In the genomic region with DNA sequence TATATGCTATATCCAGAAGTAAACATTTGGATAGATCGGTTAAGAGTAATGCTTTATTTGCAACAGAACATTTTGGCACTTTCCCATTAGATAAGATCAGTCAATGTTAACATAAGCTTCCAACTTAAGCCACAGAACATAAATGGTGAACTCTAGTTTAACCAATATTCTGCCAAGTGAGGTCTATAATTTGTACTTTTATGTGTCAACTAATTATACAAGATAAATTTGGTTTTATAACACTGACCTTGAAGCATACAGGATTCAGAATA, we compare ENCODE assay signal across 3 cellular contexts.
TF ChIP-seq lines count a peak whose summit lies in the region.

No MANE protein-coding gene starts in this region.

TF ChIP-seq in A549, 52 proteins besides CTCF, POLR2A, EP300 and RAD21:
- TF ChIP-seq FOSL2 (IDR thresholded peaks at IDR 0.05) (no peak), FOSL2 (CRISPR knock-in tag; IDR thresholded peaks at IDR 0.05) (no peak), GATA3 (IDR thresholded peaks at IDR 0.05; ENCODE audit: borderline replicate concordance) (peak; percentile 85)

TF ChIP-seq in IMR-90, 13 proteins besides CTCF, POLR2A, EP300 and RAD21:
- TF ChIP-seq SMC3 (IDR thresholded peaks at IDR 0.05; ENCODE audit: low read depth, low read length) (no peak), FOS (IDR thresholded peaks at IDR 0.05; ENCODE audit: low read depth, low read length) (no peak), MAZ (IDR thresholded peaks at IDR 0.05; ENCODE audit: borderline replicate concordance, low read depth, low read length) (no peak), RFX5 (IDR thresholded peaks at IDR 0.05; ENCODE audit: low read depth, low read length) (no peak), CEBPB (IDR thresholded peaks at IDR 0.05; ENCODE audit: low read depth, low read length) (no peak), MAFK (IDR thresholded peaks at IDR 0.05; ENCODE audit: low read depth, low read length) (no peak), CHD1 (IDR thresholded peaks at IDR 0.05; ENCODE audit: low read depth, low read length) (no peak)
- TF ChIP-seq, protein P1, sequence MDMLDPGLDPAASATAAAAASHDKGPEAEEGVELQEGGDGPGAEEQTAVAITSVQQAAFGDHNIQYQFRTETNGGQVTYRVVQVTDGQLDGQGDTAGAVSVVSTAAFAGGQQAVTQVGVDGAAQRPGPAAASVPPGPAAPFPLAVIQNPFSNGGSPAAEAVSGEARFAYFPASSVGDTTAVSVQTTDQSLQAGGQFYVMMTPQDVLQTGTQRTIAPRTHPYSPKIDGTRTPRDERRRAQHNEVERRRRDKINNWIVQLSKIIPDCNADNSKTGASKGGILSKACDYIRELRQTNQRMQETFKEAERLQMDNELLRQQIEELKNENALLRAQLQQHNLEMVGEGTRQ (IDR thresholded peaks at IDR 0.05; ENCODE audit: low read depth, low read length), result no peak
- TF ChIP-seq, protein P2, sequence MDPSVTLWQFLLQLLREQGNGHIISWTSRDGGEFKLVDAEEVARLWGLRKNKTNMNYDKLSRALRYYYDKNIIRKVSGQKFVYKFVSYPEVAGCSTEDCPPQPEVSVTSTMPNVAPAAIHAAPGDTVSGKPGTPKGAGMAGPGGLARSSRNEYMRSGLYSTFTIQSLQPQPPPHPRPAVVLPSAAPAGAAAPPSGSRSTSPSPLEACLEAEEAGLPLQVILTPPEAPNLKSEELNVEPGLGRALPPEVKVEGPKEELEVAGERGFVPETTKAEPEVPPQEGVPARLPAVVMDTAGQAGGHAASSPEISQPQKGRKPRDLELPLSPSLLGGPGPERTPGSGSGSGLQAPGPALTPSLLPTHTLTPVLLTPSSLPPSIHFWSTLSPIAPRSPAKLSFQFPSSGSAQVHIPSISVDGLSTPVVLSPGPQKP (IDR thresholded peaks at IDR 0.05; ENCODE audit: borderline replicate concordance, low read depth, low read length), result no peak

TF ChIP-seq in liver, 16 proteins besides CTCF, POLR2A, EP300 and RAD21 (continued from another document):
- TF ChIP-seq SP1 (IDR thresholded peaks at IDR 0.05), result no peak
- no peak for TF ChIP-seq EGR1 (IDR thresholded peaks at IDR 0.05; ENCODE audit: low read depth in 2 of 2)
- TF ChIP-seq, protein P3, sequence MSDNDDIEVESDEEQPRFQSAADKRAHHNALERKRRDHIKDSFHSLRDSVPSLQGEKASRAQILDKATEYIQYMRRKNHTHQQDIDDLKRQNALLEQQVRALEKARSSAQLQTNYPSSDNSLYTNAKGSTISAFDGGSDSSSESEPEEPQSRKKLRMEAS (IDR thresholded peaks at IDR 0.05), result no peak
- TF ChIP-seq, protein P4, sequence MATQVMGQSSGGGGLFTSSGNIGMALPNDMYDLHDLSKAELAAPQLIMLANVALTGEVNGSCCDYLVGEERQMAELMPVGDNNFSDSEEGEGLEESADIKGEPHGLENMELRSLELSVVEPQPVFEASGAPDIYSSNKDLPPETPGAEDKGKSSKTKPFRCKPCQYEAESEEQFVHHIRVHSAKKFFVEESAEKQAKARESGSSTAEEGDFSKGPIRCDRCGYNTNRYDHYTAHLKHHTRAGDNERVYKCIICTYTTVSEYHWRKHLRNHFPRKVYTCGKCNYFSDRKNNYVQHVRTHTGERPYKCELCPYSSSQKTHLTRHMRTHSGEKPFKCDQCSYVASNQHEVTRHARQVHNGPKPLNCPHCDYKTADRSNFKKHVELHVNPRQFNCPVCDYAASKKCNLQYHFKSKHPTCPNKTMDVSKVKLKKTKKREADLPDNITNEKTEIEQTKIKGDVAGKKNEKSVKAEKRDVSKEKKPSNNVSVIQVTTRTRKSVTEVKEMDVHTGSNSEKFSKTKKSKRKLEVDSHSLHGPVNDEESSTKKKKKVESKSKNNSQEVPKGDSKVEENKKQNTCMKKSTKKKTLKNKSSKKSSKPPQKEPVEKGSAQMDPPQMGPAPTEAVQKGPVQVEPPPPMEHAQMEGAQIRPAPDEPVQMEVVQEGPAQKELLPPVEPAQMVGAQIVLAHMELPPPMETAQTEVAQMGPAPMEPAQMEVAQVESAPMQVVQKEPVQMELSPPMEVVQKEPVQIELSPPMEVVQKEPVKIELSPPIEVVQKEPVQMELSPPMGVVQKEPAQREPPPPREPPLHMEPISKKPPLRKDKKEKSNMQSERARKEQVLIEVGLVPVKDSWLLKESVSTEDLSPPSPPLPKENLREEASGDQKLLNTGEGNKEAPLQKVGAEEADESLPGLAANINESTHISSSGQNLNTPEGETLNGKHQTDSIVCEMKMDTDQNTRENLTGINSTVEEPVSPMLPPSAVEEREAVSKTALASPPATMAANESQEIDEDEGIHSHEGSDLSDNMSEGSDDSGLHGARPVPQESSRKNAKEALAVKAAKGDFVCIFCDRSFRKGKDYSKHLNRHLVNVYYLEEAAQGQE (IDR thresholded peaks at IDR 0.05), result peak; percentile 35
- TF ChIP-seq, protein P5, sequence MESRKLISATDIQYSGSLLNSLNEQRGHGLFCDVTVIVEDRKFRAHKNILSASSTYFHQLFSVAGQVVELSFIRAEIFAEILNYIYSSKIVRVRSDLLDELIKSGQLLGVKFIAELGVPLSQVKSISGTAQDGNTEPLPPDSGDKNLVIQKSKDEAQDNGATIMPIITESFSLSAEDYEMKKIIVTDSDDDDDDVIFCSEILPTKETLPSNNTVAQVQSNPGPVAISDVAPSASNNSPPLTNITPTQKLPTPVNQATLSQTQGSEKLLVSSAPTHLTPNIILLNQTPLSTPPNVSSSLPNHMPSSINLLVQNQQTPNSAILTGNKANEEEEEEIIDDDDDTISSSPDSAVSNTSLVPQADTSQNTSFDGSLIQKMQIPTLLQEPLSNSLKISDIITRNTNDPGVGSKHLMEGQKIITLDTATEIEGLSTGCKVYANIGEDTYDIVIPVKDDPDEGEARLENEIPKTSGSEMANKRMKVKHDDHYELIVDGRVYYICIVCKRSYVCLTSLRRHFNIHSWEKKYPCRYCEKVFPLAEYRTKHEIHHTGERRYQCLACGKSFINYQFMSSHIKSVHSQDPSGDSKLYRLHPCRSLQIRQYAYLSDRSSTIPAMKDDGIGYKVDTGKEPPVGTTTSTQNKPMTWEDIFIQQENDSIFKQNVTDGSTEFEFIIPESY (IDR thresholded peaks at IDR 0.05), result peak; percentile 33
- peak in 1 of 2 donors; percentile 49 for TF ChIP-seq JUND (IDR thresholded peaks at IDR 0.05)
- TF ChIP-seq, protein P6, sequence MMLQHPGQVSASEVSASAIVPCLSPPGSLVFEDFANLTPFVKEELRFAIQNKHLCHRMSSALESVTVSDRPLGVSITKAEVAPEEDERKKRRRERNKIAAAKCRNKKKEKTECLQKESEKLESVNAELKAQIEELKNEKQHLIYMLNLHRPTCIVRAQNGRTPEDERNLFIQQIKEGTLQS (IDR thresholded peaks at IDR 0.05), result no peak
- no peak for TF ChIP-seq TAF1 (conservative IDR thresholded peaks at IDR 0.05)
- no peak for TF ChIP-seq NR2F2 (IDR thresholded peaks at IDR 0.05)
- TF ChIP-seq RXRA (IDR thresholded peaks at IDR 0.05), result peak in 1 of 2 donors; percentile 57
- TF ChIP-seq GABPA (IDR thresholded peaks at IDR 0.05 in 1 of 2, conservative IDR thresholded peaks at IDR 0.05 in 1 of 2), result no peak
- TF ChIP-seq YY1 (IDR thresholded peaks at IDR 0.05), result peak; percentile 67
- peak; percentile 44 to 70 for TF ChIP-seq HNF4A (conservative IDR thresholded peaks at IDR 0.05)
- TF ChIP-seq FOXA1 (IDR thresholded peaks at IDR 0.05), result no peak
